ENCODE assay signal across 8 cellular contexts in the genomic region with DNA sequence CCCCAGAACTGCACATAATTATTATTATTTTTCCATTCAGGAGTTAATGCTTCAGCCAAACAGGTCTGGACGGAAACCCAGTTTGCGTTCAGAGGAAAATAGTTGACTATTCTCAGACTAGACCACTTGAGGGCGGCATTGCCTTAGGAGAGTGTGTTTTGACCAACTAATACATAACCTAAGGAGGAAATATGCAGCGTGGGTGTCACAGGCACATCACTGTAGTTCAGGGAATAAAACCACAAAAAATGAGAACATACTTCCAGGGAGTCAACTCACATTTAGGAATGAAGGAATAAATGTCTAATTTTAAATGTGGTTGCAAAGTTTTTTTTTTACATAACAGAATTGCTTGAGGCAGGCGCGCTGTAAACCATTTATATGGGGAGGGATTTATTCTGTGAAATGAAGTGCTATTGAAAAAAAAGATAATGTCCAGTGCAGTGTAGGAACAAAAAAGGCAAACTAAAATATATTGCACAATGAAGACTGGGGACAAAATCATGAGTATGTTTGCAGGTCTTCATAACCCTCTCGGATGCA.
A peak's percentile ranks its signal among the peaks of the same experiment; 100 is the strongest.
DNase-seq lines count a peak whose midpoint lies in the region; ATAC-seq and TF ChIP-seq lines count a peak whose summit lies in the region.

No MANE protein-coding gene starts in this region.

- H3K36me3 Mint-ChIP-seq in activated naive CD8-positive, alpha-beta T cell treated with anti-CD3 and anti-CD28 coated beads for 36 hours: no peaks in the 10 kb centered on the region

- POLR2A ChIA-PET in GM10248 (lab: Yijun Ruan, JAX): no interaction called here

- ATAC-seq in GM21737 (IDR thresholded peaks at IDR 0.05; ENCODE audit: unreplicated experiment) (peak; percentile 68), heart left ventricle (peak; percentile 69 to 81 (median 77))

- H3K4me3 ChIP-seq in KMS-11 (IDR thresholded peaks at IDR 0.05; ENCODE audit: insufficient read depth, low read depth, low read length) (no peak overlapping the region), SJCRH30 (no peak overlapping the region), heart left ventricle (peak overlapping the region in 1 of 12 donors; percentile 6)

- intact Hi-C loops in heart left ventricle (cut with DNase I): loop anchor here (1.0 to 10.0 kb wide), 15 partner anchors 45 to 1073 kb away; a partner anchor contains a TSS

- no peaks in the 10 kb centered on the region for H3K4me1 ChIP-seq in KMS-11 (ENCODE audit: low read depth, poor library complexity, severe bottlenecking)
- peaks cover 11% of the 10 kb centered on the region; the same call in 1 of the 2 replicates for H3K4me1 ChIP-seq in SJCRH30
- peaks cover 3 to 86% (median 48%) of the 10 kb centered on the region in 12 donors for H3K4me1 ChIP-seq in heart left ventricle

- H3K4me1 Mint-ChIP-seq in activated naive CD8-positive, alpha-beta T cell treated with anti-CD3 and anti-CD28 coated beads for 36 hours: no peaks in the 10 kb centered on the region

- no peak overlapping the region for H3K4me3 Mint-ChIP-seq in activated naive CD8-positive, alpha-beta T cell treated with anti-CD3 and anti-CD28 coated beads for 36 hours

- DNase-seq in GM10248 (ENCODE audit: extremely low spot score) (peak; percentile 65), SJCRH30 (peak; percentile 67 to 88), heart left ventricle (peak in 4 of 5 donors; percentile 59 to 74 (median 67)), putamen (ENCODE audit: low spot score) (peak; percentile 56), mesenteric fat pad (ENCODE audit: low spot score) (no peak)
- DNase-seq in activated naive CD8-positive, alpha-beta T cell treated with anti-CD3 and anti-CD28 coated beads for 36 hours: peak; percentile 39

- no peak overlapping the region for H3K27ac Mint-ChIP-seq in activated naive CD8-positive, alpha-beta T cell treated with anti-CD3 and anti-CD28 coated beads for 36 hours

- peak; percentile 58 for TF ChIP-seq CTCF in GM10248 (IDR thresholded peaks at IDR 0.05; ENCODE audit: control extremely low read depth, extremely low read depth, low read depth, missing control alignments)
- peak; percentile 92 for TF ChIP-seq CTCF in KMS-11 (conservative IDR thresholded peaks at IDR 0.05; ENCODE audit: low read depth, low read length)
- TF ChIP-seq CTCF in heart left ventricle (IDR thresholded peaks at IDR 0.05): peak; percentile 58 to 83 (median 74)

- H3K79me2 ChIP-seq in KMS-11 (ENCODE audit: insufficient read depth, low read depth): no peaks in the 10 kb centered on the region

- H3K27me3 Mint-ChIP-seq in activated naive CD8-positive, alpha-beta T cell treated with anti-CD3 and anti-CD28 coated beads for 36 hours: peaks cover 3% of the 10 kb centered on the region

- no peaks in the 10 kb centered on the region for H3K27me3 ChIP-seq in KMS-11 (ENCODE audit: insufficient read depth, low read depth)
- H3K27me3 ChIP-seq in SJCRH30: no peaks in the 10 kb centered on the region
- no peaks in the 10 kb centered on the region for H3K27me3 ChIP-seq in heart left ventricle

- CTCF ChIA-PET in GM10248 (lab: Yijun Ruan, JAX): interaction anchor here (0.7 to 4.6 kb wide), 19 partner anchors 9 to 1073 kb away, joined by 3 to 23 read pairs (median 4); a partner anchor contains a TSS

- H3K9me3 ChIP-seq in SJCRH30 (replicated peaks) (no peaks in the 10 kb centered on the region), heart left ventricle (no peaks in the 10 kb centered on the region)

- no peak overlapping the region for H3K4me2 ChIP-seq in KMS-11

- no peaks in the 10 kb centered on the region for H3K36me3 ChIP-seq in KMS-11 (ENCODE audit: insufficient read depth)
- H3K36me3 ChIP-seq in SJCRH30: no peaks in the 10 kb centered on the region
- H3K36me3 ChIP-seq in heart left ventricle: no peaks in the 10 kb centered on the region

- H3K9ac ChIP-seq in KMS-11: no peak overlapping the region

- TF ChIP-seq POLR2A in heart left ventricle (IDR thresholded peaks at IDR 0.05): no peak

- H4K20me1 ChIP-seq in KMS-11 (ENCODE audit: insufficient read depth): no peaks in the 10 kb centered on the region

- no peaks in the 10 kb centered on the region for H3K9me3 Mint-ChIP-seq in activated naive CD8-positive, alpha-beta T cell treated with anti-CD3 and anti-CD28 coated beads for 36 hours

- no peak overlapping the region for H3K27ac ChIP-seq in KMS-11
- H3K27ac ChIP-seq in SJCRH30: no peak overlapping the region
- H3K27ac ChIP-seq in heart left ventricle: peak overlapping the region in 9 of 12 donors; percentile 18 to 87 (median 59)

- no peak overlapping the region for H2AFZ ChIP-seq in KMS-11 (ENCODE audit: low read depth)

- WGBS in heart left ventricle, 4 donors: 30 to 37% (median 34%) methylated on average over 7 of the region's 7 CpGs

Comparison
In these comparisons a context has a peak if more than half of its experiments do, and no peak if none do; other contexts are left out.
1. H3K27ac ChIP-seq: peak in heart left ventricle (9 of 12); none in KMS-11 (single experiment) and SJCRH30 (single experiment).
2. Peak in every context shown above with its lines, with median percentiles within 50 percentile points of each other: CTCF ChIP-seq.